ENCODE assay signal across 10 cellular contexts in the genomic region with DNA sequence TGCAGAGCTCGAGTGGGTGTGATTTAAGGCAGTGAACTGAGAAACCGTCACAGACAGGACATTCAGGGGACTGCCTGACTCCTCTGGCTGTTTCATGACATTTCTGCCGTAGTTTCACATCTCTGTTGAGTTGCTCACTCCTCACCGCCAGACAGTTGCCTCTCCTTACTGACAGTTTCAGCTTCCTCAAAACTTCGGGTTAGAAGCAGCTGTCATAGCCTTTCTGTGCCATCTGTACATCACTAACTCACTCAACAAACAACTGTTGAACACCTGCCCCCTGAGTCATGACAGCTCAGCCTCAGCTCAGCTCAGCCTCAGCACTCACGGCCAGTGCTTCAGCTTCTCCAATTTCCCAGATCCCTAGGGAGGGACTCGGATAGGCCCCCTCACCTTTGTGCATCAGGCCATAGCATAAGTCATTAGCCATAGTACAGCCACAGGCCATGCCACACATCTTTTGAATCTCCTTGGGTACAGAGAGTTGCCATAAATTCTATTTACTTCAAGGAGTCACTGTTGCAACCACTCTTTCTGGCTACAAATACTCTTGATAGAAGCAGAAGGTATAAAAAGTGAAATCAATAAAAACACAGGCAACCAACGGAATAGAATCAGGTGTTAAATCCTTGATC. TPM values are rescaled to one million over a fixed set of nuclear protein-coding genes. Genes with fewer than 3 reads are reported as not detected.
A peak's percentile ranks its signal among the peaks of the same experiment; 100 is the strongest.
DNase-seq lines count a peak whose midpoint lies in the region; ATAC-seq and TF ChIP-seq lines count a peak whose summit lies in the region.
"Had no signal": no experiment of that assay in that cellular context is flagged by ENCODE, and none has a peak within 500 bp of the region (broad histone marks: within the 10 kb centered on the region; RNA-seq: fewer than 3 reads in every experiment).

No MANE protein-coding gene starts in this region.

- ATAC-seq in GM18511 (IDR thresholded peaks at IDR 0.05; ENCODE audit: unreplicated experiment) (peak; percentile 92), GM21528 (IDR thresholded peaks at IDR 0.05; ENCODE audit: low FRiP score, unreplicated experiment) (peak; percentile 90)
- ATAC-seq in central memory CD8-positive, alpha-beta T cell (replicated peaks; ENCODE audit: extremely low read depth, poor library complexity, severe bottlenecking): peak; percentile 83

- H3K4me2 ChIP-seq in KMS-11: peak overlapping the region; percentile 45

- peaks cover 15% of the 10 kb centered on the region for H3K4me1 ChIP-seq in KMS-11 (ENCODE audit: low read depth, poor library complexity, severe bottlenecking)

- H3K4me3 ChIP-seq in KMS-11 (IDR thresholded peaks at IDR 0.05; ENCODE audit: insufficient read depth, low read depth, low read length): no peak overlapping the region
- H3K4me3 ChIP-seq: skin epidermis had no signal

- peaks cover 15% of the 10 kb centered on the region for H3K4me1 Mint-ChIP-seq in central memory CD8-positive, alpha-beta T cell
- H3K4me1 Mint-ChIP-seq in osteocyte (ENCODE audit: unreplicated experiment): peaks cover 2% of the 10 kb centered on the region

- no peaks in the 10 kb centered on the region for H3K79me2 ChIP-seq in KMS-11 (ENCODE audit: insufficient read depth, low read depth)

- H4K20me1 ChIP-seq in KMS-11 (ENCODE audit: insufficient read depth): no peaks in the 10 kb centered on the region

- no peaks in the 10 kb centered on the region for H3K36me3 ChIP-seq in KMS-11 (ENCODE audit: insufficient read depth)

- no peaks in the 10 kb centered on the region for H3K36me3 Mint-ChIP-seq in central memory CD8-positive, alpha-beta T cell (ENCODE audit: insufficient read depth)
- no peaks in the 10 kb centered on the region for H3K36me3 Mint-ChIP-seq in osteocyte (ENCODE audit: unreplicated experiment)

- H3K27me3 ChIP-seq in KMS-11 (ENCODE audit: insufficient read depth, low read depth): no peaks in the 10 kb centered on the region

- H3K4me3 Mint-ChIP-seq in central memory CD8-positive, alpha-beta T cell: peak overlapping the region; percentile 48
- H3K4me3 Mint-ChIP-seq in osteocyte (ENCODE audit: unreplicated experiment): no peak overlapping the region

- no peaks in the 10 kb centered on the region for H3K27me3 Mint-ChIP-seq in central memory CD8-positive, alpha-beta T cell
- H3K27me3 Mint-ChIP-seq in osteocyte (ENCODE audit: unreplicated experiment): no peaks in the 10 kb centered on the region

- no peak overlapping the region for H2AFZ ChIP-seq in KMS-11 (ENCODE audit: low read depth)

- peak overlapping the region; percentile 26; the same call in 1 of the 2 replicates for H3K9ac ChIP-seq in KMS-11

- no peak for TF ChIP-seq CTCF in KMS-11 (conservative IDR thresholded peaks at IDR 0.05; ENCODE audit: low read depth, low read length)
- no peak for TF ChIP-seq CTCF in osteocyte (IDR thresholded peaks at IDR 0.05)

- peak in 1 of 2 donors; percentile 25 for DNase-seq in central memory CD8-positive, alpha-beta T cell (ENCODE audit: low spot score in 2 of 2)
- no peak for DNase-seq in HK-2 (ENCODE audit: unreplicated experiment)
- DNase-seq in hippocampal formation (lab: John Stamatoyannopoulos, UW): no peak
- no peak for DNase-seq in osteocyte (ENCODE audit: extremely low spot score, unreplicated experiment)
- DNase-seq in HCEC 1CT: no peak

- peak overlapping the region; percentile 85 for H3K27ac Mint-ChIP-seq in central memory CD8-positive, alpha-beta T cell (ENCODE audit: low read depth)
- H3K27ac Mint-ChIP-seq in osteocyte (ENCODE audit: unreplicated experiment): no peak overlapping the region

- H3K27ac ChIP-seq in KMS-11: peak overlapping the region; percentile 68

- H3K9me3 Mint-ChIP-seq in central memory CD8-positive, alpha-beta T cell: no peaks in the 10 kb centered on the region
- no peaks in the 10 kb centered on the region for H3K9me3 Mint-ChIP-seq in osteocyte (ENCODE audit: unreplicated experiment)

RNA-seq across cellular contexts. Expression of gene SLC15A4, which starts 6.2 kb away (rescaled TPM):
- total RNA-seq in osteocyte: 29.3 and 34.3 TPM in 2 replicates

RNA-seq across cellular contexts. Expression of gene GLT1D1, which starts 23.3 kb away (rescaled TPM):
- 0.11 TPM in 1 of 2 replicates, not detected in the other for total RNA-seq in osteocyte
- total RNA-seq: dermis microvascular lymphatic vessel endothelial cell had no signal
